ENCODE assay signal across 1 cellular context in the genomic region with DNA sequence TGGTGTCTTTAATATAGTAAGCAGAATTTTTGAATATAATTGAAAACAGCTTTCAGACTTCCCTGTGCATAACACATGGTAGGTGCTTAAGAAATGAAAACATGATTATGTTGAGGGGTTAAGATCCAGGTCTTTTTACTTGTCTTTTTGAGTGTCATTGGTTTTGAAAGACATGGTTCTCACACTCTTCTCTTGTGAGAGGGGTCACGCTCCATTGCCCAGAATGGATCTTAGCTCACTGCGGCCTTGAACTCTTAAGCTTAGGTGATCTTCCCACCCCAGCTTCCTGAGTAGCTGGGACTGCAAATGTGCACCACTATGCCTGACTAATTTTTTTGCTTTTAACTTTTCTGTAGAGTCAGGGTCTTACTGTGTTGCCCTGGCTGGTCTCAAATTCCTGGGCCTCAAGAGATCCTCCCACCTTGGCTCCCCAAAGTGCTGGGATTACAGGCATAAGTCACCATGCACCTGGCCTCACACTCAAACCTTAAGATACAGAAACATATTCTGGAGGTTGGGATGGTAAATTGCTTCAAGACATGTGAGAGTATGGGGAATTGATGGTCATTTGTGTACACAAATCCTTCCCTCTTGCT.
TF ChIP-seq lines count a peak whose summit lies in the region.

No MANE protein-coding gene starts in this region.

TF ChIP-seq in endothelial cell of umbilical vein, 7 proteins besides CTCF, POLR2A, EP300 and RAD21:
- TF ChIP-seq MYC (IDR thresholded peaks at IDR 0.05; ENCODE audit: low read depth, low read length) (no peak), POLR2AphosphoS5 (IDR thresholded peaks at IDR 0.05; ENCODE audit: insufficient read depth, low read depth, low read length) (no peak), JUN (IDR thresholded peaks at IDR 0.05; ENCODE audit: borderline replicate concordance, insufficient read depth, insufficient read length, low read depth) (no peak), EZH2 (IDR thresholded peaks at IDR 0.05; ENCODE audit: borderline replicate concordance, low read depth, low read length, severe bottlenecking) (no peak), GATA2 (IDR thresholded peaks at IDR 0.05; ENCODE audit: insufficient read depth, insufficient read length, low read depth, low read length) (no peak), FOS (IDR thresholded peaks at IDR 0.05; ENCODE audit: borderline replicate concordance, insufficient read depth, low read length) (no peak)
- TF ChIP-seq, protein P1, sequence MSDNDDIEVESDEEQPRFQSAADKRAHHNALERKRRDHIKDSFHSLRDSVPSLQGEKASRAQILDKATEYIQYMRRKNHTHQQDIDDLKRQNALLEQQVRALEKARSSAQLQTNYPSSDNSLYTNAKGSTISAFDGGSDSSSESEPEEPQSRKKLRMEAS (IDR thresholded peaks at IDR 0.05; ENCODE audit: insufficient read depth, insufficient read length), result no peak
TF ChIP-seq in endothelial cell of umbilical vein: peak in this region for 0.
